In the genomic region with DNA sequence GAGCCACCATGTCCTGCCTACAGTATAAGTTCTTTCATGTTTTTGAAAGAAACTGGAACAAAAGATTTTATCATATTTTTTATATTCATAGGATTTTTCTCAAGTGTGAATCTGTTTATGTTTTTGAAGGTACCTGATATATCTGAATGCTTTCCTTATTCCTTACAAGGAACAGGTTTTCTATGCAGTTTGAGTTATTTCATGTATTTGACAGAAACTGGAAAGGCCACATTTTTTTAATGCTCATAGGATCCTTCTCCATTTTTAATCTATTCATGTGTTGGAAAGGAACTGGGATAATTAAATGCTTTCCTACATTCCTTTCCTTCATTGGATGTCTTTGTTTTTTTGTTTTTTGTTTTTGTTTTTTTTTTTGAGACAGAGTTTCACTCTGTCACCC, we compare ENCODE assay signal across 39 cellular contexts.
"Had no signal": no experiment of that assay in that cellular context is flagged by ENCODE, and none has a peak within 500 bp of the region (broad histone marks: within the 10 kb centered on the region; RNA-seq: fewer than 3 reads in every experiment).

No MANE protein-coding gene starts in this region.

- H3K4me1 ChIP-seq: adrenal gland, ascending aorta, body of pancreas, breast epithelium had no signal

- FAIRE-seq: bronchial epithelial cell had no signal

- DNase-seq: activated effector memory CD4-positive, alpha-beta T cell treated with anti-CD3 and anti-CD28 coated beads, Interleukin-2, amount 50 U/mL, for 16 hours; activated effector memory CD4-positive, alpha-beta T cell treated with Interleukin-2 at 50 U/mL for 16 hours; activated gamma-delta T cell; activated gamma-delta T cell treated with Interleukin-2 at 50 U/mL for 16 hours; activated naive CD4-positive, alpha-beta T cell; activated naive CD4-positive, alpha-beta T cell treated with anti-CD3 and anti-CD28 coated beads for 36 hours; activated naive CD4-positive, alpha-beta T cell treated with anti-CD3 and anti-CD28 coated beads, Interleukin-2, amount 10 ng/mL, durations not matched to agents 7 days and 5 days; activated naive CD4-positive, alpha-beta T cell treated with anti-CD3 and anti-CD28 coated beads, Interleukin-2, amount 50 U/mL, for 16 hours; activated naive CD4-positive, alpha-beta T cell treated with Interleukin-2 at 50 U/mL for 16 hours; activated naive CD8-positive, alpha-beta T cell treated with anti-CD3 and anti-CD28 coated beads for 36 hours; activated naive CD8-positive, alpha-beta T cell treated with anti-CD3 and anti-CD28 coated beads, Interleukin-2, amount 10 ng/mL, durations not matched to agents 7 days and 5 days; activated naive CD8-positive, alpha-beta T cell treated with anti-CD3 and anti-CD28 coated beads, Interleukin-2, amount 50 U/mL, for 24 hours; activated T-cell treated with anti-CD3 and anti-CD28 coated beads, Interleukin-2, amount 50 U/mL, for 1 hour; activated T-cell treated with anti-CD3 and anti-CD28 coated beads, Interleukin-2, amount 50 U/mL, for 24 hours; activated T-cell treated with anti-CD3 and anti-CD28 coated beads, Interleukin-2, amount 50 U/mL, for 4 hours; activated T-cell treated with anti-CD3 and anti-CD28 coated beads, Interleukin-2, amount 50 U/mL, for 48 hours; activated T-cell treated with anti-CD3 and anti-CD28 coated beads, Interleukin-2, amount 50 U/mL, for 72 hours; adrenal gland; amniotic stem cell; amygdala; anterior cingulate cortex; aorta; body of pancreas; brain microvascular endothelial cell; caudate nucleus; central memory CD4-positive, alpha-beta T cell; cerebellar nuclear complex had no signal

- H3K4me3 Mint-ChIP-seq: activated naive CD4-positive, alpha-beta T cell treated with anti-CD3 and anti-CD28 coated beads for 36 hours; activated naive CD4-positive, alpha-beta T cell treated with anti-CD3 and anti-CD28 coated beads, Interleukin-2, amount 10 ng/mL, durations not matched to agents 7 days and 5 days; activated naive CD4-positive, alpha-beta T cell treated with anti-CD3 and anti-CD28 coated beads, Interleukin-2, amount 50 U/mL, for 24 hours; activated naive CD8-positive, alpha-beta T cell; activated naive CD8-positive, alpha-beta T cell treated with anti-CD3 and anti-CD28 coated beads for 36 hours; activated naive CD8-positive, alpha-beta T cell treated with anti-CD3 and anti-CD28 coated beads, Interleukin-2, amount 10 ng/mL, durations not matched to agents 7 days and 5 days; activated naive CD8-positive, alpha-beta T cell treated with anti-CD3 and anti-CD28 coated beads, Interleukin-2, amount 50 U/mL, for 24 hours; activated T-cell treated with anti-CD3 and anti-CD28 coated beads, Interleukin-2, amount 50 U/mL, for 24 hours; activated T-cell treated with anti-CD3 and anti-CD28 coated beads, Interleukin-2, amount 50 U/mL, for 4 hours; activated T-cell treated with anti-CD3 and anti-CD28 coated beads, Interleukin-2, amount 50 U/mL, for 72 hours; activated T-helper 1 cell treated with anti-CD3 and anti-CD28 coated beads, Interleukin-12 subunit alpha, Interleukin-12 subunit beta, Interleukin-2, Interleukin-4 antibody, amounts not matched to agents 30 ng/mL and 10 ng/mL and 1 ng/mL, durations not matched to agents 14 hours and 24 hours and 36 hours; activated T-helper 17 cell treated with anti-CD3 and anti-CD28 coated beads, Interleukin-2, amount 50 U/mL, for 72 hours; brain; central memory CD8-positive, alpha-beta T cell had no signal

- H3K4me1 Mint-ChIP-seq: activated naive CD4-positive, alpha-beta T cell treated with anti-CD3 and anti-CD28 coated beads, Interleukin-2, amount 10 ng/mL, durations not matched to agents 7 days and 5 days; activated naive CD4-positive, alpha-beta T cell treated with anti-CD3 and anti-CD28 coated beads, Interleukin-2, amount 50 U/mL, for 24 hours; activated naive CD8-positive, alpha-beta T cell treated with anti-CD3 and anti-CD28 coated beads, Interleukin-2, amount 10 ng/mL, durations not matched to agents 7 days and 5 days; activated T-helper 17 cell treated with anti-CD3 and anti-CD28 coated beads, Interleukin-2, amount 50 U/mL, for 72 hours; brain; central memory CD8-positive, alpha-beta T cell had no signal

- H3K27me3 Mint-ChIP-seq: activated naive CD4-positive, alpha-beta T cell treated with anti-CD3 and anti-CD28 coated beads, Interleukin-2, amount 10 ng/mL, durations not matched to agents 7 days and 5 days; activated naive CD4-positive, alpha-beta T cell treated with anti-CD3 and anti-CD28 coated beads, Interleukin-2, amount 50 U/mL, for 24 hours; activated naive CD8-positive, alpha-beta T cell; activated naive CD8-positive, alpha-beta T cell treated with anti-CD3 and anti-CD28 coated beads for 36 hours; activated naive CD8-positive, alpha-beta T cell treated with anti-CD3 and anti-CD28 coated beads, Interleukin-2, amount 10 ng/mL, durations not matched to agents 7 days and 5 days; activated naive CD8-positive, alpha-beta T cell treated with anti-CD3 and anti-CD28 coated beads, Interleukin-2, amount 50 U/mL, for 24 hours; activated T-cell treated with anti-CD3 and anti-CD28 coated beads, Interleukin-2, amount 50 U/mL, for 24 hours; activated T-helper 17 cell treated with anti-CD3 and anti-CD28 coated beads, Interleukin-2, amount 50 U/mL, for 72 hours; brain; central memory CD8-positive, alpha-beta T cell had no signal

- H3K27me3 ChIP-seq: adrenal gland, ascending aorta, body of pancreas, brain microvascular endothelial cell, breast epithelium, cardiac muscle cell had no signal

- H3K36me3 ChIP-seq: adrenal gland, ascending aorta, brain microvascular endothelial cell, breast epithelium, cardiac muscle cell had no signal

- H3K4me3 ChIP-seq: adrenal gland, ascending aorta, body of pancreas, breast epithelium, cardiac muscle cell had no signal

- ATAC-seq: activated naive CD4-positive, alpha-beta T cell treated with anti-CD3 and anti-CD28 coated beads, Interleukin-2, amount 50 U/mL, for 72 hours; activated naive CD8-positive, alpha-beta T cell treated with anti-CD3 and anti-CD28 coated beads, Interleukin-2, amount 50 U/mL, for 24 hours; activated T-cell treated with anti-CD3 and anti-CD28 coated beads, Interleukin-2, amount 50 U/mL, for 4 hours; activated T-cell treated with anti-CD3 and anti-CD28 coated beads, Interleukin-2, amount 50 U/mL, for 72 hours; activated T-helper 17 cell treated with anti-CD3 and anti-CD28 coated beads, Interleukin-2, amount 50 U/mL, for 72 hours; body of pancreas had no signal

- H3K27ac ChIP-seq: adrenal gland, ascending aorta, body of pancreas, brain microvascular endothelial cell, breast epithelium, cardiac muscle cell had no signal

- H3K27ac Mint-ChIP-seq: activated naive CD4-positive, alpha-beta T cell treated with anti-CD3 and anti-CD28 coated beads for 36 hours; activated naive CD4-positive, alpha-beta T cell treated with anti-CD3 and anti-CD28 coated beads, Interleukin-2, amount 10 ng/mL, durations not matched to agents 7 days and 5 days; activated naive CD4-positive, alpha-beta T cell treated with anti-CD3 and anti-CD28 coated beads, Interleukin-2, amount 50 U/mL, for 24 hours; activated naive CD4-positive, alpha-beta T cell treated with anti-CD3 and anti-CD28 coated beads, Interleukin-2, amount 50 U/mL, for 72 hours; activated naive CD8-positive, alpha-beta T cell; activated naive CD8-positive, alpha-beta T cell treated with anti-CD3 and anti-CD28 coated beads for 36 hours; activated naive CD8-positive, alpha-beta T cell treated with anti-CD3 and anti-CD28 coated beads, Interleukin-2, amount 10 ng/mL, durations not matched to agents 7 days and 5 days; activated naive CD8-positive, alpha-beta T cell treated with anti-CD3 and anti-CD28 coated beads, Interleukin-2, amount 50 U/mL, for 24 hours; activated T-cell treated with anti-CD3 and anti-CD28 coated beads, Interleukin-2, amount 50 U/mL, for 24 hours; activated T-cell treated with anti-CD3 and anti-CD28 coated beads, Interleukin-2, amount 50 U/mL, for 72 hours; activated T-helper 1 cell treated with anti-CD3 and anti-CD28 coated beads, Interleukin-12 subunit alpha, Interleukin-12 subunit beta, Interleukin-2, Interleukin-4 antibody, amounts not matched to agents 30 ng/mL and 10 ng/mL and 1 ng/mL, durations not matched to agents 14 hours and 24 hours and 36 hours; activated T-helper 17 cell treated with anti-CD3 and anti-CD28 coated beads, Interleukin-2, amount 50 U/mL, for 72 hours; activated T-helper 2 cell treated with anti-CD3 and anti-CD28 coated beads, Interferon-gamma antibody, Interleukin-2, Interleukin-4, amounts not matched to agents 10 μg/mL and 5 μg/mL and 100 μg/mL, durations not matched to agents 14 hours and 24 hours and 36 hours; brain had no signal
